ENCODE assay signal across 9 cellular contexts in the genomic region with DNA sequence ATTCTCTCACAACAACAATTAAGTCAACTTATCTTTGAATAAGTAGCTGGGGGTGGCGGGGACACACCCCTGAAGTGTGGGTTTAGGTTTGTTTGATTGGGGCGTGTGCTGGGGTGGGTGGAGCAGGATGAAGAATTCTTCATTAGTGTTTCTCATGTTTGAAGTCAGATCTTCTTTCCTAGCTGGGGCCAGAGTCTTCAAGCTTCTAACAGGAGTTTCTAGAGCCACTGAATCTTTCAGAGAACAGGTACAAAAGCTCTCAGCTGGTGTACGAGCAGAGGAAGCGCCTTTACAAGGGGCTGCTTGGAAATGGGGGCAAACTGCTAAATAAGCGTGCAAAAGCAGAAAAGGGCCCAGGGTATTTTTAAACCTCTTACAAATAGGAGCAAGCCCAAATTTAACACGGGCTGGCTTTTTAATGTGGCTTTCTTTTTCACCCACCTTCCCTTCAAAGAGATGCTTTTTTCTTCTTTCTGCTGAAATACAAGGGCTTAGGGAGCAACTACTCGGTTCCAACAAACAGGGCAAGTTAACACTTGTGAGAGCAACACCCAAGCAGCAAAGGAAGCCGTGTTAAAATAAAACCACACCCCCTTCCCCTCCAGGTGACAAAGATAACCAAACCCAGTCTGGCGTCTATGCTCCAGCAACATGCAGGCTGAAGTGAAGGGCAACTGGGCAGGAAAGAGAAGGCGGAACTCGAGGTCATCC.
DNase-seq lines count a peak whose midpoint lies in the region; ATAC-seq, FAIRE-seq and TF ChIP-seq lines count a peak whose summit lies in the region.
"Had no signal": no experiment of that assay in that cellular context is flagged by ENCODE, and none has a peak within 500 bp of the region (broad histone marks: within the 10 kb centered on the region; RNA-seq: fewer than 3 reads in every experiment).

No MANE protein-coding gene starts in this region.

- peaks cover 68 to 92% (median 79%) of the 10 kb centered on the region in 4 donors for H3K4me1 Mint-ChIP-seq in CD4-positive, alpha-beta memory T cell
- H3K4me1 Mint-ChIP-seq in glutamatergic neuron (ENCODE audit: low read depth, unreplicated experiment): no peaks in the 10 kb centered on the region

- peak overlapping the region; percentile 32 to 37 for H3K4me3 ChIP-seq in CD4-positive, alpha-beta memory T cell (ENCODE audit: low read length in 2 of 2)

- H3K36me3 Mint-ChIP-seq in CD4-positive, alpha-beta memory T cell: no peaks in the 10 kb centered on the region
- H3K36me3 Mint-ChIP-seq in glutamatergic neuron (ENCODE audit: unreplicated experiment): no peaks in the 10 kb centered on the region

- H3K9me3 ChIP-seq in CD4-positive, alpha-beta memory T cell (ENCODE audit: control insufficient read depth in 1 of 2, low read length in 2 of 2): no peaks in the 10 kb centered on the region

- peak; percentile 74 to 81 (median 75) for DNase-seq in CD4-positive, alpha-beta memory T cell
- DNase-seq in activated T-cell treated with anti-CD3 and anti-CD28 coated beads for 1 hour (ENCODE audit: low read depth): peak; percentile 40
- DNase-seq in left colon: peak in 1 of 2 donors; percentile 16
- no peak for DNase-seq in glutamatergic neuron
- DNase-seq in SW480 (ENCODE audit: low spot score): no peak
- no peak for DNase-seq in frontal cortex (ENCODE audit: low spot score in 2 of 2)
- DNase-seq: T1000 had no signal

- peak overlapping the region; percentile 82 to 91 (median 86) for H3K4me3 Mint-ChIP-seq in CD4-positive, alpha-beta memory T cell
- no peak overlapping the region for H3K4me3 Mint-ChIP-seq in glutamatergic neuron (ENCODE audit: unreplicated experiment)

- H3K27ac Mint-ChIP-seq in CD4-positive, alpha-beta memory T cell: peak overlapping the region; percentile 93 to 98 (median 96)
- no peak overlapping the region for H3K27ac Mint-ChIP-seq in glutamatergic neuron (ENCODE audit: unreplicated experiment)

- no peak for FAIRE-seq in frontal cortex (lab: Jason Lieb, UNC)

- intact Hi-C loops in CD4-positive, alpha-beta memory T cell (cut with micrococcal nuclease): loop anchor here (1.0 to 2.0 kb wide), 2 partner anchors 41 to 87 kb away; partner anchors contain the start of gene RASGRP1
- intact Hi-C loops in left colon (cut with DNase I, micrococcal nuclease): no loop called here

- POLR2A ChIA-PET in CD4-positive, alpha-beta memory T cell (lab: Charles Lee; ENCODE audit: partially characterized antibody): interaction anchor here (0.7 to 19.4 kb wide), 23 partner anchors 9 to 972 kb away, joined by 3 to 520 read pairs (median 6); partner anchors contain the start of gene RASGRP1

- no peaks in the 10 kb centered on the region for H3K27me3 Mint-ChIP-seq in CD4-positive, alpha-beta memory T cell
- peaks cover 2% of the 10 kb centered on the region for H3K27me3 Mint-ChIP-seq in glutamatergic neuron (ENCODE audit: unreplicated experiment)

- no peak for TF ChIP-seq CTCF in glutamatergic neuron (IDR thresholded peaks at IDR 0.05; ENCODE audit: partially characterized antibody, unreplicated experiment)

- H3K4me1 ChIP-seq in CD4-positive, alpha-beta memory T cell (ENCODE audit: insufficient read depth, low read length): peaks cover 98% of the 10 kb centered on the region

- H3K27me3 ChIP-seq in CD4-positive, alpha-beta memory T cell (ENCODE audit: insufficient read depth, low read length): no peaks in the 10 kb centered on the region

- peaks cover 0 to 3% (median 0%) of the 10 kb centered on the region in 8 donors for H3K9me3 Mint-ChIP-seq in CD4-positive, alpha-beta memory T cell
- no peaks in the 10 kb centered on the region for H3K9me3 Mint-ChIP-seq in glutamatergic neuron (ENCODE audit: unreplicated experiment)

- CTCF ChIA-PET in CD4-positive, alpha-beta memory T cell (lab: Charles Lee; ENCODE audit: partially characterized antibody): interaction anchor here (0.8 to 19.7 kb wide), 17 partner anchors 8 to 177 kb away, joined by 3 to 451 read pairs (median 7); partner anchors contain the start of gene RASGRP1

- H3K36me3 ChIP-seq in CD4-positive, alpha-beta memory T cell (ENCODE audit: insufficient read depth, low read length): no peaks in the 10 kb centered on the region

- peak overlapping the region; percentile 59 for H3K27ac ChIP-seq in CD4-positive, alpha-beta memory T cell (ENCODE audit: low read depth, low read length)

- ATAC-seq in HG03175 (IDR thresholded peaks at IDR 0.05; ENCODE audit: unreplicated experiment) (peak; percentile 55), left colon (peak; percentile 41), GM21381 (IDR thresholded peaks at IDR 0.05; ENCODE audit: unreplicated experiment) (no peak)

Comparison
In these comparisons a context has a peak if more than half of its experiments do, and no peak if none do; other contexts are left out.
1. DNase-seq: peak in CD4-positive, alpha-beta memory T cell (5 of 5) and activated T-cell treated with anti-CD3 and anti-CD28 coated beads for 1 hour (single experiment); none in glutamatergic neuron (single experiment), SW480 (single experiment) and frontal cortex (0 of 2).